Comparison of ENCODE assay signal across 10 cellular contexts in genomic region chr16:3456374-3456773, GRCh38. TPM values are rescaled to one million over a fixed set of nuclear protein-coding genes. Genes with fewer than 3 reads are reported as not detected.
DNase-seq lines count a peak whose midpoint lies in the region; ATAC-seq, FAIRE-seq and TF ChIP-seq lines count a peak whose summit lies in the region.
"Had no signal": no experiment of that assay in that cellular context is flagged by ENCODE, and none has a peak within 500 bp of the region (broad histone marks: within the 10 kb centered on the region; RNA-seq: fewer than 3 reads in every experiment).

No MANE protein-coding gene starts in this region.

- peaks cover 32% of the 10 kb centered on the region for H3K79me2 ChIP-seq in HepG2 (ENCODE audit: insufficient read depth, low read length)

- H2AFZ ChIP-seq in HepG2 (ENCODE audit: low read length) = no peak overlapping the region

- peaks cover under 1% of the 10 kb centered on the region for H3K36me3 Mint-ChIP-seq in activated naive CD8-positive, alpha-beta T cell

- ATAC-seq in HepG2 (no peak), right lobe of liver (no peak), upper lobe of right lung (no peak), HG02763 (IDR thresholded peaks at IDR 0.05; ENCODE audit: unreplicated experiment) (no peak), HG03457 (IDR thresholded peaks at IDR 0.05; ENCODE audit: unreplicated experiment) (no peak)

- no peak overlapping the region for H3K9ac ChIP-seq in HepG2 (ENCODE audit: insufficient read depth, low read depth, low read length)

- H3K4me1 ChIP-seq in HepG2 (ENCODE audit: insufficient read depth, low read length) = peaks cover 62% of the 10 kb centered on the region
- H3K4me1 ChIP-seq in right lobe of liver = peaks cover 0 to 31% (median 12%) of the 10 kb centered on the region in 4 donors
- H3K4me1 ChIP-seq in upper lobe of right lung = peaks cover 32% of the 10 kb centered on the region

- no peak for FAIRE-seq in HepG2 (lab: Jason Lieb, UNC)
- FAIRE-seq: G401.6 had no signal

- in situ Hi-C loops in HepG2 (cut with HindIII; ENCODE audit: extremely low pct_ligation_motif_present, low pct_unique_long_range_greater_than_20kb) = no loop called here

- H3K4me3 ChIP-seq in HepG2 (replicated peaks in 1 of 3; ENCODE audit: insufficient read depth in 1 of 3, low read depth in 2 of 3, low read length in 3 of 3) (no peak overlapping the region), right lobe of liver (no peak overlapping the region), upper lobe of right lung (no peak overlapping the region)

- 56% methylated on average over 3 of the region's 3 CpGs for WGBS in HepG2 (ENCODE audit: low lambda C conversion rate)
- 35% methylated on average over 3 of the region's 3 CpGs for WGBS in right lobe of liver (ENCODE audit: insufficient coverage, low coverage, low lambda C conversion rate, missing lambda C conversion rate)

- TF ChIP-seq CTCF in HepG2 (CRISPR knock-in tag; IDR thresholded peaks at IDR 0.05) (no peak), right lobe of liver (IDR thresholded peaks at IDR 0.05) (no peak), upper lobe of right lung (IDR thresholded peaks at IDR 0.05) (no peak)

- no peaks in the 10 kb centered on the region for H3K9me3 Mint-ChIP-seq in activated naive CD8-positive, alpha-beta T cell (ENCODE audit: low read depth)

- TF ChIP-seq RAD21 in HepG2 (CRISPR knock-in tag; IDR thresholded peaks at IDR 0.05) = no peak

- H3K9me3 ChIP-seq in HepG2 (ENCODE audit: low read length) (no peaks in the 10 kb centered on the region), right lobe of liver (no peaks in the 10 kb centered on the region), upper lobe of right lung (no peaks in the 10 kb centered on the region)

- POLR2A ChIA-PET in HepG2 (lab: Yijun Ruan, JAX) = interaction anchor here (1.1 to 2.1 kb wide), 2 partner anchors 56 to 189 kb away, joined by 3 to 16 read pairs; partner anchors contain the start of genes ZNF174 and ZSCAN32

- H3K27ac ChIP-seq in HepG2 (ENCODE audit: extremely low read length, insufficient read depth, low read length) = no peak overlapping the region
- H3K27ac ChIP-seq in right lobe of liver = peak overlapping the region in 1 of 3 donors; percentile 98
- peak overlapping the region; percentile 99 for H3K27ac ChIP-seq in upper lobe of right lung

- H3K27ac Mint-ChIP-seq in activated naive CD8-positive, alpha-beta T cell = peak overlapping the region; percentile 92

- H3K27me3 Mint-ChIP-seq in activated naive CD8-positive, alpha-beta T cell = no peaks in the 10 kb centered on the region

- CTCF ChIA-PET in HepG2 (lab: Yijun Ruan, JAX; ENCODE audit: low intra/inter-chr PET ratio, low total read pairs) = interaction anchor here (0.6 kb wide), 1 partner anchor 407 kb away, joined by 3 read pairs; no protein-coding TSS in a partner anchor

- intact Hi-C loops in HepG2 (cut with micrococcal nuclease; ENCODE audit: unreplicated experiment) = loop anchor here (5.0 kb wide), 1 partner anchor 36 kb away; no protein-coding TSS in a partner anchor
- intact Hi-C loops in right lobe of liver (cut with DNase I) = no loop called here
- intact Hi-C loops in upper lobe of right lung (cut with DNase I) = no loop called here

- H3K27me3 ChIP-seq in HepG2 (ENCODE audit: control insufficient read depth in 1 of 2, insufficient read depth in 2 of 2, low read length in 2 of 2) (no peaks in the 10 kb centered on the region; a peak in 1 of 5 replicates), right lobe of liver (no peaks in the 10 kb centered on the region), upper lobe of right lung (no peaks in the 10 kb centered on the region)

- no TSS peak for BruUV-seq in HepG2 (replicated peaks; lab: Mats Ljungman, UMichigan)

- peak overlapping the region; percentile 86 for H3K4me3 Mint-ChIP-seq in activated naive CD8-positive, alpha-beta T cell

- peaks cover 38% of the 10 kb centered on the region for H3K4me1 Mint-ChIP-seq in activated naive CD8-positive, alpha-beta T cell (ENCODE audit: low read depth)

- no peaks in the 10 kb centered on the region for H3K36me3 ChIP-seq in HepG2 (replicated peaks in 1 of 2; ENCODE audit: control insufficient read depth in 1 of 2, insufficient read depth in 2 of 2, low read length in 2 of 2)
- no peaks in the 10 kb centered on the region for H3K36me3 ChIP-seq in right lobe of liver
- no peaks in the 10 kb centered on the region for H3K36me3 ChIP-seq in upper lobe of right lung

- H3K4me2 ChIP-seq in HepG2 (ENCODE audit: low read depth, low read length) = peak overlapping the region; percentile 95

- no peak for DNase-seq in HepG2 (ENCODE audit: low spot score)
- no peak for DNase-seq in right lobe of liver
- DNase-seq in medulla oblongata (ENCODE audit: extremely low spot score) = peak; percentile 61
- DNase-seq in upper lobe of right lung = no peak
- DNase-seq in NCI-H1930 (lab: John Stamatoyannopoulos, UW) = no peak

- TF ChIP-seq POLR2A in HepG2 (IDR thresholded peaks at IDR 0.05; ENCODE audit: insufficient read depth in 1 of 2, low read depth in 2 of 2, low read length in 2 of 2) (no peak), right lobe of liver (IDR thresholded peaks at IDR 0.05) (no peak)

- no peak for TF ChIP-seq EP300 in HepG2 (IDR thresholded peaks at IDR 0.05; ENCODE audit: low read depth in 2 of 2, low read length in 2 of 2)
- TF ChIP-seq EP300 in HepG2 (CRISPR knock-in tag; IDR thresholded peaks at IDR 0.05; ENCODE audit: borderline replicate concordance) = no peak

- peaks cover 22% of the 10 kb centered on the region for H4K20me1 ChIP-seq in HepG2 (ENCODE audit: insufficient read depth, low read length)

RNA-seq across cellular contexts. Expression of gene NAA60, which starts 12.9 kb away (rescaled TPM):
- total RNA-seq in HepG2 (2016; rRNA removed; fragmentation: Illumina TruSeq; extraction: Trizol) (14.7 and 16.9 TPM in 2 replicates), right lobe of liver (10 to 100 TPM; 25.0 to 46.6 (median 30.8) TPM), upper lobe of right lung (56.2 TPM)
- total RNA-seq in HepG2 (2016; cell fraction: cytosol; rRNA removed; fragmentation: Illumina TruSeq; extraction: Trizol; ENCODE audit: low read depth) = 13.0 and 15.0 TPM in 2 replicates
- total RNA-seq in HepG2 (2016; cell fraction: insoluble cytoplasmic fraction; rRNA removed; fragmentation: Illumina TruSeq; extraction: Trizol) = 13.7 and 14.1 TPM in 2 replicates
- 21.1 and 21.2 TPM in 2 replicates for total RNA-seq in HepG2 (2016; cell fraction: membrane; rRNA removed; fragmentation: Illumina TruSeq; extraction: Trizol)
- 17.3 and 20.1 TPM in 2 replicates for total RNA-seq in HepG2 (2016; cell fraction: nucleus; rRNA removed; fragmentation: Illumina TruSeq; extraction: Trizol)
- 29.9 and 32.0 TPM in 2 replicates for polyA plus RNA-seq in HepG2 (2011; rRNA removed)
- polyA plus RNA-seq in HepG2 (2011; cell fraction: cytosol; rRNA removed) = 19.5 and 30.9 TPM in 2 replicates
- polyA plus RNA-seq in HepG2 (2011; cell fraction: nucleus; rRNA removed) = 47.2 and 62.5 TPM in 2 replicates
- polyA plus RNA-seq in HepG2 (2012) = 44.9 and 50.3 TPM in 2 replicates
- 21.5 and 26.6 TPM in 2 replicates for polyA plus RNA-seq in HepG2 (2016; cell fraction: cytosol; fragmentation: Illumina TruSeq; extraction: Trizol; ENCODE audit: low read depth)
- polyA plus RNA-seq in HepG2 (2016; cell fraction: insoluble cytoplasmic fraction; fragmentation: Illumina TruSeq; extraction: Trizol; ENCODE audit: low read depth) = 42.7 and 56.8 TPM in 2 replicates
- polyA plus RNA-seq in HepG2 (2016; cell fraction: membrane; fragmentation: Illumina TruSeq; extraction: Trizol; ENCODE audit: low read depth) = 47.4 and 51.4 TPM in 2 replicates
- 68.2 and 80.3 TPM in 2 replicates for polyA plus RNA-seq in HepG2 (2016; cell fraction: nucleus; fragmentation: Illumina TruSeq; extraction: Trizol; ENCODE audit: insufficient read depth, low read depth)
- 16.6 and 30.8 TPM in 2 replicates for polyA minus RNA-seq in HepG2 (2011; rRNA and poly(A)+ RNA removed; ENCODE audit: low replicate concordance)
- polyA minus RNA-seq in HepG2 (2011; cell fraction: cytosol; rRNA and poly(A)+ RNA removed) = 13.0 and 19.4 TPM in 2 replicates
- 26.0 and 27.7 TPM in 2 replicates for polyA minus RNA-seq in HepG2 (2011; cell fraction: nucleus; rRNA and poly(A)+ RNA removed)

RNA-seq across cellular contexts. Expression of gene ZNF597, which starts 13.1 kb away (rescaled TPM):
- 2.4 and 3.8 TPM in 2 replicates for total RNA-seq in HepG2 (2016; rRNA removed; fragmentation: Illumina TruSeq; extraction: Trizol)
- total RNA-seq in HepG2 (2016; cell fraction: cytosol; rRNA removed; fragmentation: Illumina TruSeq; extraction: Trizol; ENCODE audit: low read depth) = 0.40 and 0.53 TPM in 2 replicates
- 2.5 and 3.4 TPM in 2 replicates for total RNA-seq in HepG2 (2016; cell fraction: insoluble cytoplasmic fraction; rRNA removed; fragmentation: Illumina TruSeq; extraction: Trizol)
- 1.6 and 1.7 TPM in 2 replicates for total RNA-seq in HepG2 (2016; cell fraction: membrane; rRNA removed; fragmentation: Illumina TruSeq; extraction: Trizol)
- total RNA-seq in HepG2 (2016; cell fraction: nucleus; rRNA removed; fragmentation: Illumina TruSeq; extraction: Trizol) = 3.2 and 3.5 TPM in 2 replicates
- polyA plus RNA-seq in HepG2 (2011; rRNA removed) = 1.2 and 1.3 TPM in 2 replicates
- 0.58 and 0.96 TPM in 2 replicates for polyA plus RNA-seq in HepG2 (2011; cell fraction: cytosol; rRNA removed)
- polyA plus RNA-seq in HepG2 (2011; cell fraction: nucleus; rRNA removed) = 1.4 and 1.8 TPM in 2 replicates
- 1.4 TPM in 2 replicates for polyA plus RNA-seq in HepG2 (2012)
- 0.08 and 0.10 TPM in 2 replicates for polyA plus RNA-seq in HepG2 (2016; cell fraction: cytosol; fragmentation: Illumina TruSeq; extraction: Trizol; ENCODE audit: low read depth)
- polyA plus RNA-seq in HepG2 (2016; cell fraction: insoluble cytoplasmic fraction; fragmentation: Illumina TruSeq; extraction: Trizol; ENCODE audit: low read depth) = 2.1 and 2.4 TPM in 2 replicates
- polyA plus RNA-seq in HepG2 (2016; cell fraction: membrane; fragmentation: Illumina TruSeq; extraction: Trizol; ENCODE audit: low read depth) = 0.49 and 0.58 TPM in 2 replicates
- 3.1 and 3.4 TPM in 2 replicates for polyA plus RNA-seq in HepG2 (2016; cell fraction: nucleus; fragmentation: Illumina TruSeq; extraction: Trizol; ENCODE audit: insufficient read depth, low read depth)
- 1.1 and 1.7 TPM in 2 replicates for polyA minus RNA-seq in HepG2 (2011; rRNA and poly(A)+ RNA removed; ENCODE audit: low replicate concordance)
- 1.2 and 1.8 TPM in 2 replicates for polyA minus RNA-seq in HepG2 (2011; cell fraction: cytosol; rRNA and poly(A)+ RNA removed)
- 3.9 and 5.2 TPM in 2 replicates for polyA minus RNA-seq in HepG2 (2011; cell fraction: nucleus; rRNA and poly(A)+ RNA removed)
- 1 to 10 TPM in 3 of 6 experiments, under 1 TPM in 3; 0.86 to 1.7 (median 1.1) TPM for total RNA-seq in right lobe of liver
- total RNA-seq in upper lobe of right lung = 5.1 TPM

RNA-seq across cellular contexts. Expression of gene C16orf90, which starts 38.9 kb away (rescaled TPM):
- total RNA-seq in HepG2 (2016; rRNA removed; fragmentation: Illumina TruSeq; extraction: Trizol) (not detected in 2 replicates), right lobe of liver (not detected), upper lobe of right lung (not detected)
- total RNA-seq in HepG2 (2016; cell fraction: cytosol; rRNA removed; fragmentation: Illumina TruSeq; extraction: Trizol; ENCODE audit: low read depth) = not detected in 2 replicates
- total RNA-seq in HepG2 (2016; cell fraction: insoluble cytoplasmic fraction; rRNA removed; fragmentation: Illumina TruSeq; extraction: Trizol) = not detected in 2 replicates
- not detected in 2 replicates for total RNA-seq in HepG2 (2016; cell fraction: membrane; rRNA removed; fragmentation: Illumina TruSeq; extraction: Trizol)
- total RNA-seq in HepG2 (2016; cell fraction: nucleus; rRNA removed; fragmentation: Illumina TruSeq; extraction: Trizol) = not detected in 2 replicates
- not detected in 2 replicates for polyA plus RNA-seq in HepG2 (2011; rRNA removed)
- not detected in 2 replicates for polyA plus RNA-seq in HepG2 (2011; cell fraction: cytosol; rRNA removed)
- polyA plus RNA-seq in HepG2 (2011; cell fraction: nucleus; rRNA removed) = not detected in 2 replicates
- polyA plus RNA-seq in HepG2 (2012) = not detected in 2 replicates
- polyA plus RNA-seq in HepG2 (2016; cell fraction: cytosol; fragmentation: Illumina TruSeq; extraction: Trizol; ENCODE audit: low read depth) = not detected in 2 replicates
- not detected in 2 replicates for polyA plus RNA-seq in HepG2 (2016; cell fraction: insoluble cytoplasmic fraction; fragmentation: Illumina TruSeq; extraction: Trizol; ENCODE audit: low read depth)
- not detected in 2 replicates for polyA plus RNA-seq in HepG2 (2016; cell fraction: membrane; fragmentation: Illumina TruSeq; extraction: Trizol; ENCODE audit: low read depth)
- polyA plus RNA-seq in HepG2 (2016; cell fraction: nucleus; fragmentation: Illumina TruSeq; extraction: Trizol; ENCODE audit: insufficient read depth, low read depth) = not detected in 2 replicates
- not detected in 2 replicates for polyA minus RNA-seq in HepG2 (2011; rRNA and poly(A)+ RNA removed; ENCODE audit: low replicate concordance)
- not detected in 2 replicates for polyA minus RNA-seq in HepG2 (2011; cell fraction: cytosol; rRNA and poly(A)+ RNA removed)
- not detected in 2 replicates for polyA minus RNA-seq in HepG2 (2011; cell fraction: nucleus; rRNA and poly(A)+ RNA removed)
- total RNA-seq: smooth muscle cell had no signal
- polyA plus RNA-seq: smooth muscle cell had no signal

RNA-seq across cellular contexts. Expression of gene CLUAP1, which starts 44.4 kb away (rescaled TPM):
- total RNA-seq in HepG2 (2016; rRNA removed; fragmentation: Illumina TruSeq; extraction: Trizol) (19.5 and 25.9 TPM in 2 replicates), right lobe of liver (1 to 10 TPM; 3.8 to 9.8 (median 6.6) TPM), upper lobe of right lung (23.3 TPM)
- 11.0 and 15.5 TPM in 2 replicates for total RNA-seq in HepG2 (2016; cell fraction: cytosol; rRNA removed; fragmentation: Illumina TruSeq; extraction: Trizol; ENCODE audit: low read depth)
- total RNA-seq in HepG2 (2016; cell fraction: insoluble cytoplasmic fraction; rRNA removed; fragmentation: Illumina TruSeq; extraction: Trizol) = 18.5 and 28.6 TPM in 2 replicates
- total RNA-seq in HepG2 (2016; cell fraction: membrane; rRNA removed; fragmentation: Illumina TruSeq; extraction: Trizol) = 6.7 and 9.0 TPM in 2 replicates
- total RNA-seq in HepG2 (2016; cell fraction: nucleus; rRNA removed; fragmentation: Illumina TruSeq; extraction: Trizol) = 12.3 and 17.1 TPM in 2 replicates
- 3.5 and 6.0 TPM in 2 replicates for polyA plus RNA-seq in HepG2 (2011; rRNA removed)
- polyA plus RNA-seq in HepG2 (2011; cell fraction: cytosol; rRNA removed) = 2.9 and 3.9 TPM in 2 replicates
- polyA plus RNA-seq in HepG2 (2011; cell fraction: nucleus; rRNA removed) = 1.9 and 4.4 TPM in 2 replicates
- 5.2 and 6.8 TPM in 2 replicates for polyA plus RNA-seq in HepG2 (2012)
- 3.4 and 3.8 TPM in 2 replicates for polyA plus RNA-seq in HepG2 (2016; cell fraction: cytosol; fragmentation: Illumina TruSeq; extraction: Trizol; ENCODE audit: low read depth)
- 22.5 and 28.8 TPM in 2 replicates for polyA plus RNA-seq in HepG2 (2016; cell fraction: insoluble cytoplasmic fraction; fragmentation: Illumina TruSeq; extraction: Trizol; ENCODE audit: low read depth)
- 5.0 and 5.3 TPM in 2 replicates for polyA plus RNA-seq in HepG2 (2016; cell fraction: membrane; fragmentation: Illumina TruSeq; extraction: Trizol; ENCODE audit: low read depth)
- polyA plus RNA-seq in HepG2 (2016; cell fraction: nucleus; fragmentation: Illumina TruSeq; extraction: Trizol; ENCODE audit: insufficient read depth, low read depth) = 12.9 and 20.1 TPM in 2 replicates
- polyA minus RNA-seq in HepG2 (2011; rRNA and poly(A)+ RNA removed; ENCODE audit: low replicate concordance) = 3.6 and 12.3 TPM in 2 replicates
- polyA minus RNA-seq in HepG2 (2011; cell fraction: cytosol; rRNA and poly(A)+ RNA removed) = 5.9 and 8.1 TPM in 2 replicates
- polyA minus RNA-seq in HepG2 (2011; cell fraction: nucleus; rRNA and poly(A)+ RNA removed) = 6.7 and 9.6 TPM in 2 replicates

RNA-seq across cellular contexts. Expression of gene ZNF174, which starts 55.4 kb away (rescaled TPM):
- total RNA-seq in HepG2 (2016; rRNA removed; fragmentation: Illumina TruSeq; extraction: Trizol) = 10.0 and 10.6 TPM in 2 replicates
- 2.3 and 2.9 TPM in 2 replicates for total RNA-seq in HepG2 (2016; cell fraction: cytosol; rRNA removed; fragmentation: Illumina TruSeq; extraction: Trizol; ENCODE audit: low read depth)
- 8.6 and 9.8 TPM in 2 replicates for total RNA-seq in HepG2 (2016; cell fraction: insoluble cytoplasmic fraction; rRNA removed; fragmentation: Illumina TruSeq; extraction: Trizol)
- total RNA-seq in HepG2 (2016; cell fraction: membrane; rRNA removed; fragmentation: Illumina TruSeq; extraction: Trizol) = 5.3 and 6.9 TPM in 2 replicates
- 7.5 and 7.9 TPM in 2 replicates for total RNA-seq in HepG2 (2016; cell fraction: nucleus; rRNA removed; fragmentation: Illumina TruSeq; extraction: Trizol)
- 7.6 and 8.3 TPM in 2 replicates for polyA plus RNA-seq in HepG2 (2011; rRNA removed)
- polyA plus RNA-seq in HepG2 (2011; cell fraction: cytosol; rRNA removed) = 6.7 and 7.2 TPM in 2 replicates
- polyA plus RNA-seq in HepG2 (2011; cell fraction: nucleus; rRNA removed) = 10.2 and 10.4 TPM in 2 replicates
- polyA plus RNA-seq in HepG2 (2012) = 5.3 and 5.5 TPM in 2 replicates
- polyA plus RNA-seq in HepG2 (2016; cell fraction: cytosol; fragmentation: Illumina TruSeq; extraction: Trizol; ENCODE audit: low read depth) = 1.2 and 1.5 TPM in 2 replicates
- polyA plus RNA-seq in HepG2 (2016; cell fraction: insoluble cytoplasmic fraction; fragmentation: Illumina TruSeq; extraction: Trizol; ENCODE audit: low read depth) = 13.0 and 14.1 TPM in 2 replicates
- 3.8 and 5.6 TPM in 2 replicates for polyA plus RNA-seq in HepG2 (2016; cell fraction: membrane; fragmentation: Illumina TruSeq; extraction: Trizol; ENCODE audit: low read depth)
- 11.0 and 12.3 TPM in 2 replicates for polyA plus RNA-seq in HepG2 (2016; cell fraction: nucleus; fragmentation: Illumina TruSeq; extraction: Trizol; ENCODE audit: insufficient read depth, low read depth)
- polyA minus RNA-seq in HepG2 (2011; rRNA and poly(A)+ RNA removed; ENCODE audit: low replicate concordance) = 8.0 and 11.1 TPM in 2 replicates
- 4.4 and 4.9 TPM in 2 replicates for polyA minus RNA-seq in HepG2 (2011; cell fraction: cytosol; rRNA and poly(A)+ RNA removed)
- 12.1 and 13.3 TPM in 2 replicates for polyA minus RNA-seq in HepG2 (2011; cell fraction: nucleus; rRNA and poly(A)+ RNA removed)
- total RNA-seq in right lobe of liver = 1 to 10 TPM; 3.4 to 5.3 (median 4.1) TPM
- 7.7 TPM for total RNA-seq in upper lobe of right lung
